Comparison of ENCODE assay signal across 1 cellular context in the genomic region with DNA sequence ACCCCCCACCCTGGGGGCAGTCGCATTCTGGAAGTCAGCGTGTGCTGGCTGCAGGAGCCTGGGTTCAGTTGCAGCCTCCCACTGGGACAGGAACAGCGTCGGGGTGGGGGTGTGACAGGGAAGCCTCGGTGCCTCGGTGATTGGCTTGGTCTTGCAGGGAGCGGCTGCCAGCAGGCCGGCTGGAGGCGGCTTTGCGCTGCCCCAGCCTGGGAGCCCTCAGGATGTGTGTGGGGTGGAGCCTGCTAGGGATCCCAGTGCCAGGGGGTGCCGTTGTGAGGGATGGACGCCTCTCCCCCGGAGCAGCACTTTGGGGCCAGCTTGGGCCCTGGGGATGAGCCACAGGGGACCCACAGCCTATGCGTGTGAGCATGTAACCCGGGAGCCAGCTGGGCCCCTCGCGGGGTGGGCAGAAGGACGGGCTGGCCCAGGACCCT.
A peak's percentile ranks its signal among the peaks of the same experiment; 100 is the strongest.
TF ChIP-seq lines count a peak whose summit lies in the region.

No MANE protein-coding gene starts in this region.

TF ChIP-seq in IMR-90, 13 proteins besides CTCF, POLR2A, EP300 and RAD21:
- TF ChIP-seq MAZ (IDR thresholded peaks at IDR 0.05; ENCODE audit: borderline replicate concordance, low read depth, low read length) (peak; percentile 36; the same call in 1 of the 2 replicates), MAFK (IDR thresholded peaks at IDR 0.05; ENCODE audit: low read depth, low read length) (no peak)
